Comparison of ENCODE assay signal across 8 cellular contexts in the genomic region with DNA sequence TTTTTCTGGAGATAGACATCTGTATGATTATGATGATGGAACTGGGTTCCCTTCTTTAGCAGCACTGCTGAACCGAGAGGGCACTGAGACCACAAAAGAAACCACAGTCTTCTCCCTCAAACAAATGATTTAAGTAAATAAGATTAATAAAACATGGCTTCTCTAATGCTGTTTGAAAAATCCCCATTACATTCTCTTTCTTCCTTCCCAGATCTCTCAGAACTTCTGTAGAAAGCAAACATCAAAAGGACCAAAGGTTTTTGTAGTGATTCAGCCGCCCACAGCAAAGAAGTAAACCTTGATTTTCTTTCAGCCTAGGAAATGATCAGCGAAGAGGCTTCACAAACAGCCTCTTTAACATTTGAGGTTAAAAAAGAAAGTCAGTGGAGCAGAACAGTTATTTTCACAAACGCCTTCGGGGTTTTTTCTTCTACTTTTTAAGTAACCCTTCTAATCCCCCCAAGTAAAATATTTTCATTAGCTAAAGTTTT.
A peak's percentile ranks its signal among the peaks of the same experiment; 100 is the strongest.
DNase-seq lines count a peak whose midpoint lies in the region; ATAC-seq and TF ChIP-seq lines count a peak whose summit lies in the region.

No MANE protein-coding gene starts in this region.

- H3K4me3 Mint-ChIP-seq in activated naive CD8-positive, alpha-beta T cell: peak overlapping the region; percentile 56

- H3K9me3 ChIP-seq in ovary: no peaks in the 10 kb centered on the region

- peak overlapping the region; percentile 14 for H3K27ac Mint-ChIP-seq in activated naive CD8-positive, alpha-beta T cell

- H3K9me3 Mint-ChIP-seq in activated naive CD8-positive, alpha-beta T cell (ENCODE audit: low read depth): no peaks in the 10 kb centered on the region

- TF ChIP-seq EP300 in ovary (IDR thresholded peaks at IDR 0.05): no peak

- H3K27me3 ChIP-seq in ovary: no peaks in the 10 kb centered on the region

- H3K4me1 Mint-ChIP-seq in activated naive CD8-positive, alpha-beta T cell (ENCODE audit: low read depth): peaks cover 35% of the 10 kb centered on the region

- intact Hi-C loops in ovary (cut with DNase I): no loop called here

- peak; percentile 88 for ATAC-seq in GM21360 (IDR thresholded peaks at IDR 0.05; ENCODE audit: unreplicated experiment)
- peak; percentile 68 for ATAC-seq in HG03521 (IDR thresholded peaks at IDR 0.05; ENCODE audit: unreplicated experiment)

- no peaks in the 10 kb centered on the region for H3K4me1 ChIP-seq in ovary (ENCODE audit: insufficient read depth)

- DNase-seq in Daoy (ENCODE audit: low read depth) (peak; percentile 31), ovary (no peak), HEK293T (ENCODE audit: extremely low spot score) (no peak), hypothalamus (lab: John Stamatoyannopoulos, UW) (no peak), HuH-7 (ENCODE audit: low spot score) (no peak)

- 2% methylated on average over 5 of the region's 5 CpGs for WGBS in ovary, 3 donors

- H3K27me3 Mint-ChIP-seq in activated naive CD8-positive, alpha-beta T cell: peaks cover 13% of the 10 kb centered on the region

- TF ChIP-seq POLR2A in ovary (IDR thresholded peaks at IDR 0.05): no peak

- H3K36me3 ChIP-seq in ovary: no peaks in the 10 kb centered on the region

- no peak for TF ChIP-seq CTCF in ovary (IDR thresholded peaks at IDR 0.05)

- CTCF ChIA-PET in HEK293T (lab: Yijun Ruan, JAX): no interaction called here

- H3K36me3 Mint-ChIP-seq in activated naive CD8-positive, alpha-beta T cell: no peaks in the 10 kb centered on the region

- H3K4me3 ChIP-seq in ovary: peak overlapping the region; percentile 6

- POLR2A ChIA-PET in HEK293T (lab: Yijun Ruan, JAX): no interaction called here

- peak overlapping the region in 1 of 2 donors; percentile 1 for H3K27ac ChIP-seq in ovary

TF ChIP-seq in HEK293T, 16 proteins besides CTCF, POLR2A, EP300 and RAD21:
- TF ChIP-seq CTBP1 (IDR thresholded peaks at IDR 0.05; ENCODE audit: borderline replicate concordance): no peak
TF ChIP-seq in HEK293T: peak in this region for 0.
